ENCODE assay signal across 11 cellular contexts in genomic region chr12:82740129-82741000, GRCh38. TPM values are rescaled to one million over a fixed set of nuclear protein-coding genes. Genes with fewer than 3 reads are reported as not detected.
DNase-seq lines count a peak whose midpoint lies in the region; ATAC-seq, FAIRE-seq and TF ChIP-seq lines count a peak whose summit lies in the region.
"Had no signal": no experiment of that assay in that cellular context is flagged by ENCODE, and none has a peak within 500 bp of the region (broad histone marks: within the 10 kb centered on the region; RNA-seq: fewer than 3 reads in every experiment).

No MANE protein-coding gene starts in this region.

- H3K18ac ChIP-seq in H9 (ENCODE audit: insufficient read length, low read depth, low read length): no peak overlapping the region

- TF ChIP-seq CTCF in A549 (IDR thresholded peaks at IDR 0.05): no peak
- no peak for TF ChIP-seq CTCF in H9 (conservative IDR thresholded peaks at IDR 0.05)
- no peak for TF ChIP-seq CTCF in spleen (IDR thresholded peaks at IDR 0.05 in 8 of 11, conservative IDR thresholded peaks at IDR 0.05 in 3 of 11)

- no peak overlapping the region for H2BK120ac ChIP-seq in H9 (ENCODE audit: low read depth, low read length, poor library complexity, severe bottlenecking)

- H3K14ac ChIP-seq in H9 (ENCODE audit: insufficient read depth, low read length): no peak overlapping the region

- H3K9ac ChIP-seq in H9 (ENCODE audit: extremely low read depth, insufficient read length, low read length): no peak overlapping the region

- no peak overlapping the region for H4K91ac ChIP-seq in H9 (ENCODE audit: insufficient read length, low read depth, low read length)

- H2BK12ac ChIP-seq in H9 (ENCODE audit: insufficient read length, low read depth, low read length): no peak overlapping the region

- no peak overlapping the region for H3K4me3 ChIP-seq in A549
- no peak overlapping the region for H3K4me3 ChIP-seq in spleen

- POLR2A ChIA-PET in A549 (lab: Yijun Ruan, JAX): no interaction called here

- no peaks in the 10 kb centered on the region for H4K20me1 ChIP-seq in H9 (ENCODE audit: control insufficient read depth, insufficient read depth, insufficient read length)

- TF ChIP-seq POLR2A in A549 (IDR thresholded peaks at IDR 0.05; ENCODE audit: low read length) (no peak), spleen (IDR thresholded peaks at IDR 0.05) (no peak)

- no peak for TF ChIP-seq RAD21 in A549 (conservative IDR thresholded peaks at IDR 0.05 in 1 of 2, IDR thresholded peaks at IDR 0.05 in 1 of 2)

- H3K9me3 ChIP-seq in A549: no peaks in the 10 kb centered on the region
- no peaks in the 10 kb centered on the region for H3K9me3 ChIP-seq in H9 (ENCODE audit: control insufficient read depth, low read depth, low read length)
- no peaks in the 10 kb centered on the region for H3K9me3 ChIP-seq in spleen

- H3K36me3 ChIP-seq in spleen: no peaks in the 10 kb centered on the region

- no peak overlapping the region for H2AK5ac ChIP-seq in H9 (ENCODE audit: insufficient read length, low read length)

- H3K4me1 Mint-ChIP-seq in H9: peaks cover 10 to 11% of the 10 kb centered on the region in 2 experiments
- H3K4me1 Mint-ChIP-seq: immature natural killer cell had no signal

- no peak overlapping the region for H3K4me3 Mint-ChIP-seq in H9
- H3K4me3 Mint-ChIP-seq: CD4-positive, CD25-positive, alpha-beta regulatory T cell; immature natural killer cell had no signal

- H3K36me3 Mint-ChIP-seq in H9 (ENCODE audit: insufficient read depth in 1 of 3, low read depth in 3 of 3): 0 out of 7 replicates have a peak, but pooled peaks cover 0 to 2% (median 0%) of the 10 kb centered on the region in 3 experiments
- H3K36me3 Mint-ChIP-seq: CD4-positive, CD25-positive, alpha-beta regulatory T cell had no signal

- peak; percentile 48 to 72 for DNase-seq in A549 (ENCODE audit: low read depth in 1 of 2, low spot score in 1 of 2)
- DNase-seq in H9: peak; percentile 33
- peak; percentile 8 for DNase-seq in T1000 (lab: John Stamatoyannopoulos, UW)
- peak; percentile 27 for DNase-seq in glomerular visceral epithelial cell (ENCODE audit: extremely low spot score)
- DNase-seq in spleen: no peak
- DNase-seq: activated CD8-positive, alpha-beta memory T cell treated with anti-CD3 and anti-CD28 coated beads, Interleukin-2, amount 50 U/mL, for 48 hours; CD4-positive, CD25-positive, alpha-beta regulatory T cell; immature natural killer cell had no signal

- H3K23ac ChIP-seq in H9 (ENCODE audit: insufficient read length, low read depth, low read length): no peak overlapping the region

- no peaks in the 10 kb centered on the region for H3K27me3 ChIP-seq in H9 (ENCODE audit: insufficient read depth, low read length)
- H3K27me3 ChIP-seq in spleen (replicated peaks in 1 of 7): no peaks in the 10 kb centered on the region

- H3K79me2 ChIP-seq in H9 (ENCODE audit: insufficient read depth, low read length): no peaks in the 10 kb centered on the region

- no peaks in the 10 kb centered on the region for H3K79me1 ChIP-seq in H9 (ENCODE audit: insufficient read depth, low read depth, low read length, poor library complexity, severe bottlenecking)

- peak overlapping the region; percentile 57 to 77 for H3K27ac ChIP-seq in A549
- H3K27ac ChIP-seq in H9 (ENCODE audit: insufficient read length, low read depth, low read length): no peak overlapping the region
- no peak overlapping the region for H3K27ac ChIP-seq in spleen

- no peak for TF ChIP-seq EP300 in A549 (IDR thresholded peaks at IDR 0.05)

- no peak overlapping the region for H4K8ac ChIP-seq in H9 (replicated peaks; ENCODE audit: insufficient read length, low read depth, low read length)

- no peaks in the 10 kb centered on the region for H3K27me3 Mint-ChIP-seq in H9 (ENCODE audit: low read depth)
- H3K27me3 Mint-ChIP-seq: CD4-positive, CD25-positive, alpha-beta regulatory T cell had no signal

- ATAC-seq in A549: peak; percentile 89 to 95; a peak in 5 of 6 replicates
- ATAC-seq in activated CD4-positive, CD25-positive, alpha-beta regulatory T cell treated with anti-CD3 and anti-CD28 coated beads, Interleukin-2, amount 50 U/mL, for 24 hours: no peak
- no peak for ATAC-seq in GM19467 (IDR thresholded peaks at IDR 0.05; ENCODE audit: unreplicated experiment)
- no peak for ATAC-seq in HG03565 (IDR thresholded peaks at IDR 0.05; ENCODE audit: unreplicated experiment)

- peak overlapping the region in 2 of 3 experiments; percentile 53 to 59; a peak in 4 of 7 replicates for H3K27ac Mint-ChIP-seq in H9
- H3K27ac Mint-ChIP-seq: immature natural killer cell had no signal

- H3K4me1 ChIP-seq in A549 (peaks cover 18% of the 10 kb centered on the region), H9 (ENCODE audit: insufficient read depth, low read length) (no peaks in the 10 kb centered on the region), spleen (no peaks in the 10 kb centered on the region)

- intact Hi-C loops in spleen (cut with DNase I; ENCODE audit: low total_unique reads): no loop called here

- H3K4me2 ChIP-seq in A549 (peak overlapping the region; percentile 57), H9 (ENCODE audit: insufficient read depth, insufficient read length, low read length) (no peak overlapping the region)

- H3K9me3 Mint-ChIP-seq in H9: no peaks in the 10 kb centered on the region; a peak in 2 of 5 replicates

- no peak overlapping the region for H2BK5ac ChIP-seq in H9 (ENCODE audit: insufficient read length, low read length)

- no peak overlapping the region for H2AFZ ChIP-seq in H9 (ENCODE audit: low read length)

- no peak overlapping the region for H4K5ac ChIP-seq in H9 (ENCODE audit: insufficient read length, low read depth, low read length)

- H3K56ac ChIP-seq in H9 (ENCODE audit: insufficient read length, low read depth, low read length): no peak overlapping the region

- no peak overlapping the region for H2BK15ac ChIP-seq in H9 (ENCODE audit: low read depth, low read length)

- no peak overlapping the region for H3T11ph ChIP-seq in H9 (ENCODE audit: low read length)

- H3K23me2 ChIP-seq in H9 (ENCODE audit: insufficient read length, low read depth, low read length, poor library complexity, severe bottlenecking): no peaks in the 10 kb centered on the region

- no peak overlapping the region for H3K4ac ChIP-seq in H9 (ENCODE audit: low read depth, low read length)

- WGBS in A549 (ENCODE audit: missing lambda C conversion rate): 24% methylated on average over 7 of the region's 7 CpGs
- WGBS in H9 (ENCODE audit: extremely low coverage, insufficient read length, low lambda C conversion rate): no CpG with 5 or more reads among the region's 7 CpGs
- WGBS in spleen, 5 donors: 83 to 93% (median 87%) methylated on average over 7 of the region's 7 CpGs

- FAIRE-seq in A549 (lab: Jason Lieb, UNC): peak; percentile 98

- CTCF ChIA-PET in A549 (lab: Yijun Ruan, JAX): interaction anchor here (1.0 to 1.6 kb wide), 2 partner anchors 12 to 118 kb away, joined by 3 read pairs; no protein-coding TSS in a partner anchor

- H2BK20ac ChIP-seq in H9 (ENCODE audit: low read depth, low read length, poor library complexity, severe bottlenecking): no peak overlapping the region

TF ChIP-seq in A549, 52 proteins besides CTCF, POLR2A, EP300 and RAD21:
- TF ChIP-seq BHLHE40 (IDR thresholded peaks at IDR 0.05; ENCODE audit: low read depth, low read length) (no peak), NR3C1 (IDR thresholded peaks at IDR 0.05) (no peak), FOXS1 (CRISPR knock-in tag; IDR thresholded peaks at IDR 0.05) (no peak), MYC (IDR thresholded peaks at IDR 0.05; ENCODE audit: borderline replicate concordance, low read length) (no peak), HDAC2 (IDR thresholded peaks at IDR 0.05) (no peak), SREBF2 (IDR thresholded peaks at IDR 0.05) (no peak), KDM1A (IDR thresholded peaks at IDR 0.05; ENCODE audit: low read depth) (no peak), EHF (CRISPR knock-in tag; IDR thresholded peaks at IDR 0.05) (no peak), MAZ (IDR thresholded peaks at IDR 0.05; ENCODE audit: borderline replicate concordance, low read depth, low read length) (no peak), NFE2L2 (conservative IDR thresholded peaks at IDR 0.05; ENCODE audit: low read length) (no peak)

RNA-seq across cellular contexts. Expression of gene TMTC2, which starts 53.7 kb away (rescaled TPM):
- polyA plus RNA-seq in A549 (2011; rRNA removed) (5.3 and 6.7 TPM in 2 replicates), A549 (2017; fragmentation: RNase III; extraction: RNeasy Plus Mini Kit Qiagen cat#74134 plus additional on column Dnase treatment) (1.4 to 1.8 TPM (median 1.8 TPM) in 3 replicates), spleen (1 to 10 TPM in 2 of 3 donors, under 1 TPM in 1; 0.74 to 1.5 (median 1.4) TPM)
- polyA plus RNA-seq in A549 (2012; cell fraction: cytosol; rRNA removed): 0.69 and 0.70 TPM in 2 replicates
- 1.2 and 1.8 TPM in 2 replicates for polyA plus RNA-seq in A549 (2012; cell fraction: nucleus; rRNA removed)
- polyA minus RNA-seq in A549 (2011; rRNA and poly(A)+ RNA removed): 9.3 and 13.3 TPM in 2 replicates
- total RNA-seq in H9 (2021) (2.8 and 3.1 TPM in 2 replicates), spleen (1 to 10 TPM; 2.7 to 8.5 (median 6.3) TPM)
- polyA plus RNA-seq: immature natural killer cell had no signal

Comparison
In these comparisons a context has a peak if more than half of its experiments do, and no peak if none do; other contexts are left out.
1. ATAC-seq: peak in A549 (2 of 2); none in activated CD4-positive, CD25-positive, alpha-beta regulatory T cell treated with anti-CD3 and anti-CD28 coated beads, Interleukin-2, amount 50 U/mL, for 24 hours (0 of 2), GM19467 (single experiment) and HG03565 (single experiment).
2. H3K27ac ChIP-seq: peak in A549 (2 of 2); none in H9 (single experiment) and spleen (0 of 8).